ENCODE assay signal across 26 cellular contexts in genomic region chr3:175356899-175357324, GRCh38.
DNase-seq lines count a peak whose midpoint lies in the region; ATAC-seq, FAIRE-seq and TF ChIP-seq lines count a peak whose summit lies in the region.
"Had no signal": no experiment of that assay in that cellular context is flagged by ENCODE, and none has a peak within 500 bp of the region (broad histone marks: within the 10 kb centered on the region; RNA-seq: fewer than 3 reads in every experiment).

No MANE protein-coding gene starts in this region.

- H3K79me2 ChIP-seq in ACC112 (ENCODE audit: control insufficient read depth, insufficient read depth, low read length, unreplicated experiment): no peaks in the 10 kb centered on the region
- H3K79me2 ChIP-seq: hepatocyte had no signal

- H3K4me1 Mint-ChIP-seq in activated CD8-positive, alpha-beta T cell treated with anti-CD3 and anti-CD28 coated beads, Interleukin-2, amount 10 ng/mL, durations not matched to agents 7 days and 5 days (ENCODE audit: low read depth): no peaks in the 10 kb centered on the region
- no peaks in the 10 kb centered on the region for H3K4me1 Mint-ChIP-seq in stimulated activated naive B cell treated with anti-CD40 and anti-IgM and Interleukin-4, amounts not matched to agents 10 μg/mL and 1 μg/mL and 100 μg/mL, for 72 hours
- H3K4me1 Mint-ChIP-seq in activated CD8-positive, alpha-beta T cell treated with anti-CD3 and anti-CD28 coated beads for 36 hours (ENCODE audit: low read depth): no peaks in the 10 kb centered on the region
- H3K4me1 Mint-ChIP-seq: CD14-positive monocyte, memory B cell, naive B cell, T-helper 17 cell had no signal

- H3K9me3 Mint-ChIP-seq in activated CD8-positive, alpha-beta T cell treated with anti-CD3 and anti-CD28 coated beads, Interleukin-2, amount 10 ng/mL, durations not matched to agents 7 days and 5 days (ENCODE audit: insufficient read depth): no peaks in the 10 kb centered on the region
- H3K9me3 Mint-ChIP-seq in stimulated activated naive B cell treated with anti-CD40 and anti-IgM and Interleukin-4, amounts not matched to agents 10 μg/mL and 1 μg/mL and 100 μg/mL, for 72 hours: no peaks in the 10 kb centered on the region
- H3K9me3 Mint-ChIP-seq in activated CD8-positive, alpha-beta T cell treated with anti-CD3 and anti-CD28 coated beads for 36 hours: no peaks in the 10 kb centered on the region

- peak overlapping the region; percentile 59 for H2AFZ ChIP-seq in ACC112 (ENCODE audit: low read length, unreplicated experiment)
- H2AFZ ChIP-seq: hepatocyte had no signal

- POLR2A ChIA-PET in activated CD8-positive, alpha-beta T cell treated with anti-CD3 and anti-CD28 coated beads, Interleukin-2, amount 10 ng/mL, durations not matched to agents 7 days and 5 days (lab: Charles Lee): no interaction called here
- POLR2A ChIA-PET in activated CD8-positive, alpha-beta T cell treated with anti-CD3 and anti-CD28 coated beads for 36 hours (lab: Charles Lee): no interaction called here

- CTCF ChIA-PET in activated CD8-positive, alpha-beta T cell treated with anti-CD3 and anti-CD28 coated beads, Interleukin-2, amount 10 ng/mL, durations not matched to agents 7 days and 5 days (lab: Charles Lee): no interaction called here
- CTCF ChIA-PET in activated CD8-positive, alpha-beta T cell treated with anti-CD3 and anti-CD28 coated beads for 36 hours (lab: Charles Lee): no interaction called here

- peaks cover 15% of the 10 kb centered on the region for H3K4me1 ChIP-seq in ACC112 (ENCODE audit: control insufficient read depth, insufficient read depth, low read length, unreplicated experiment)
- H3K4me1 ChIP-seq: sigmoid colon, upper lobe of right lung had no signal

- in situ Hi-C loops in brain microvascular endothelial cell (cut with HindIII; ENCODE audit: low pct_ligation_motif_present, low sequenced_read_pairs): no loop called here

- FAIRE-seq in GM19239 (lab: Jason Lieb, UNC): peak; percentile 39

- H3K27me3 ChIP-seq in ACC112 (ENCODE audit: insufficient read depth, low read length): no peaks in the 10 kb centered on the region
- H3K27me3 ChIP-seq in brain microvascular endothelial cell (replicated peaks): no peaks in the 10 kb centered on the region
- H3K27me3 ChIP-seq: hepatocyte, ovary, sigmoid colon, upper lobe of right lung had no signal

- no peak overlapping the region for H3K4me3 Mint-ChIP-seq in activated CD8-positive, alpha-beta T cell treated with anti-CD3 and anti-CD28 coated beads, Interleukin-2, amount 10 ng/mL, durations not matched to agents 7 days and 5 days
- H3K4me3 Mint-ChIP-seq in stimulated activated naive B cell treated with anti-CD40 and anti-IgM and Interleukin-4, amounts not matched to agents 10 μg/mL and 1 μg/mL and 100 μg/mL, for 72 hours: no peak overlapping the region
- no peak overlapping the region for H3K4me3 Mint-ChIP-seq in activated CD8-positive, alpha-beta T cell treated with anti-CD3 and anti-CD28 coated beads for 36 hours
- H3K4me3 Mint-ChIP-seq: CD14-positive monocyte, memory B cell, naive B cell, T-helper 17 cell had no signal

- H3K27ac Mint-ChIP-seq in activated CD8-positive, alpha-beta T cell treated with anti-CD3 and anti-CD28 coated beads, Interleukin-2, amount 10 ng/mL, durations not matched to agents 7 days and 5 days: no peak overlapping the region
- H3K27ac Mint-ChIP-seq in stimulated activated naive B cell treated with anti-CD40 and anti-IgM and Interleukin-4, amounts not matched to agents 10 μg/mL and 1 μg/mL and 100 μg/mL, for 72 hours: no peak overlapping the region
- H3K27ac Mint-ChIP-seq in activated CD8-positive, alpha-beta T cell treated with anti-CD3 and anti-CD28 coated beads for 36 hours: no peak overlapping the region
- H3K27ac Mint-ChIP-seq: CD14-positive monocyte, memory B cell, naive B cell, T-helper 17 cell had no signal

- peak overlapping the region; percentile 67 for H3K27ac ChIP-seq in ACC112 (ENCODE audit: low read depth, low read length)
- H3K27ac ChIP-seq in brain microvascular endothelial cell: peak overlapping the region; percentile 45
- H3K27ac ChIP-seq: hepatocyte, ovary, sigmoid colon, upper lobe of right lung, WERI-Rb-1 had no signal

- H3K36me3 ChIP-seq in ACC112 (ENCODE audit: insufficient read depth, low read length) (no peaks in the 10 kb centered on the region), brain microvascular endothelial cell (replicated peaks) (no peaks in the 10 kb centered on the region)
- H3K36me3 ChIP-seq: ovary, sigmoid colon, upper lobe of right lung, WERI-Rb-1 had no signal

- TF ChIP-seq CTCF in brain microvascular endothelial cell (IDR thresholded peaks at IDR 0.05; ENCODE audit: low read depth, low read length, missing control alignments): no peak
- TF ChIP-seq CTCF in activated CD8-positive, alpha-beta T cell treated with anti-CD3 and anti-CD28 coated beads for 36 hours (IDR thresholded peaks at IDR 0.05): no peak

- H3K4me3 ChIP-seq in ACC112 (ENCODE audit: low read depth, low read length) (peak overlapping the region; percentile 43; the same call in 1 of the 2 replicates), brain microvascular endothelial cell (ENCODE audit: low read depth, low read length) (no peak overlapping the region)
- H3K4me3 ChIP-seq: hepatocyte, ovary, sigmoid colon, upper lobe of right lung had no signal

- intact Hi-C loops in activated CD8-positive, alpha-beta T cell treated with anti-CD3 and anti-CD28 coated beads for 36 hours (cut with micrococcal nuclease): no loop called here

- DNase-seq in GM19239 (ENCODE audit: insufficient read length, low spot score): no peak
- DNase-seq in brain microvascular endothelial cell: no peak
- peak; percentile 62 for DNase-seq in kidney glomerular epithelial cell (lab: John Stamatoyannopoulos, UW)
- no peak for DNase-seq in activated CD8-positive, alpha-beta T cell treated with anti-CD3 and anti-CD28 coated beads, Interleukin-2, amount 10 ng/mL, durations not matched to agents 7 days and 5 days
- no peak for DNase-seq in AML-193 (lab: John Stamatoyannopoulos, UW)
- DNase-seq in stimulated activated naive B cell treated with anti-CD40 and anti-IgM and Interleukin-4, amounts not matched to agents 10 μg/mL and 1 μg/mL and 100 μg/mL, for 72 hours: no peak
- no peak for DNase-seq in activated CD8-positive, alpha-beta T cell treated with anti-CD3 and anti-CD28 coated beads for 36 hours
- DNase-seq: activated CD4-positive, alpha-beta T cell treated with anti-CD3 and anti-CD28 coated beads, Interleukin-2, amount 50 U/mL, for 4 hours; activated naive CD4-positive, alpha-beta T cell; activated T-cell treated with anti-CD3 and anti-CD28 coated beads, Interleukin-2, amount 50 U/mL, for 1 hour; effector CD8-positive, alpha-beta T cell; islet precursor cell; naive B cell; NCI-H1048; NCI-H524; ovary; Right ventricle myocardium superior; sigmoid colon; stimulated activated CD4-positive, alpha-beta T cell treated with anti-CD3 and anti-CD28 coated beads, Interleukin-2, amount 100 ng/mL, for 24 hours; T-helper 17 cell; upper lobe of right lung; WERI-Rb-1 had no signal

- H3K27me3 Mint-ChIP-seq in activated CD8-positive, alpha-beta T cell treated with anti-CD3 and anti-CD28 coated beads, Interleukin-2, amount 10 ng/mL, durations not matched to agents 7 days and 5 days (ENCODE audit: low read depth): no peaks in the 10 kb centered on the region
- H3K27me3 Mint-ChIP-seq in stimulated activated naive B cell treated with anti-CD40 and anti-IgM and Interleukin-4, amounts not matched to agents 10 μg/mL and 1 μg/mL and 100 μg/mL, for 72 hours: no peaks in the 10 kb centered on the region
- no peaks in the 10 kb centered on the region for H3K27me3 Mint-ChIP-seq in activated CD8-positive, alpha-beta T cell treated with anti-CD3 and anti-CD28 coated beads for 36 hours
- H3K27me3 Mint-ChIP-seq: memory B cell, naive B cell, T-helper 17 cell had no signal

- no peak for ATAC-seq in activated CD8-positive, alpha-beta T cell treated with anti-CD3 and anti-CD28 coated beads, Interleukin-2, amount 10 ng/mL, durations not matched to agents 7 days and 5 days
- no peak for ATAC-seq in stimulated activated naive B cell treated with anti-CD40 and anti-IgM and Interleukin-4, amounts not matched to agents 10 μg/mL and 1 μg/mL and 100 μg/mL, for 72 hours (replicated peaks)
- no peak for ATAC-seq in activated CD8-positive, alpha-beta T cell treated with anti-CD3 and anti-CD28 coated beads for 36 hours
- ATAC-seq: T-helper 17 cell, upper lobe of right lung had no signal

- no peaks in the 10 kb centered on the region for H3K36me3 Mint-ChIP-seq in activated CD8-positive, alpha-beta T cell treated with anti-CD3 and anti-CD28 coated beads, Interleukin-2, amount 10 ng/mL, durations not matched to agents 7 days and 5 days (ENCODE audit: low read depth)
- H3K36me3 Mint-ChIP-seq in stimulated activated naive B cell treated with anti-CD40 and anti-IgM and Interleukin-4, amounts not matched to agents 10 μg/mL and 1 μg/mL and 100 μg/mL, for 72 hours: no peaks in the 10 kb centered on the region
- H3K36me3 Mint-ChIP-seq in activated CD8-positive, alpha-beta T cell treated with anti-CD3 and anti-CD28 coated beads for 36 hours (ENCODE audit: low read depth): no peaks in the 10 kb centered on the region
- H3K36me3 Mint-ChIP-seq: CD14-positive monocyte, memory B cell, naive B cell had no signal
